ENCODE assay signal across 20 cellular contexts in the genomic region with DNA sequence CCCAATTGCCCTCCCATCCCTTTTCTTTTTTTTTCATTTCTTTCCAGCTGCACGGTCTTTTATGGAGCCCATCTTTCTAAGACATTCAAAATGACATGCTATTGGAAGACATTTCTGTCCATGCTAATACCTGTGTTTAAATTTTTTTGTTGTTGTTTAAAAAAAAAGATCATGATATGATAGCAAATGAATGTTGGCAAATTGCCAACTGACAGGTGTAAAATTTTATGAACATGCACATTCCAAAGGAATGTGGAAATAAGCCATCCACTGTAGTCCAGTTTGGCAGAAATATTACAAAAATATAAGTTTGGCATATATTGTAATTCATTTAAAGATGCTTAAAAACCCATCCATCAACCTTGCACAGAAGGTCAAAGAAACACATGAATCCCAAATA.
"Had no signal": no experiment of that assay in that cellular context is flagged by ENCODE, and none has a peak within 500 bp of the region (broad histone marks: within the 10 kb centered on the region; RNA-seq: fewer than 3 reads in every experiment).

No MANE protein-coding gene starts in this region.

- H3K9me3 ChIP-seq: esophagus squamous epithelium, heart left ventricle, pancreas, tibial artery, upper lobe of right lung had no signal

- H3K4me3 ChIP-seq: esophagus squamous epithelium, heart left ventricle, lung, pancreas, tibial artery, upper lobe of right lung had no signal

- H3K9me3 Mint-ChIP-seq: neural crest cell had no signal

- H3K36me3 Mint-ChIP-seq: naive thymus-derived CD4-positive, alpha-beta T cell; stimulated activated effector memory CD8-positive, alpha-beta T cell treated with anti-CD3 and anti-CD28 coated beads, Interleukin-12 subunit alpha, Interleukin-12 subunit beta, amount 100 ng/mL, for 72 hours had no signal

- H3K27ac ChIP-seq: esophagus squamous epithelium, foreskin keratinocyte, heart left ventricle, pancreas, tibial artery, upper lobe of right lung had no signal

- H3K27me3 Mint-ChIP-seq: effector memory CD8-positive, alpha-beta T cell; progenitor cell of endocrine pancreas; stimulated activated naive CD8-positive, alpha-beta T cell treated with anti-CD3 and anti-CD28 coated beads, Interleukin-15, Interleukin-2, amounts not matched to agents 100 ng/mL and 50 ng/mL, for 24 hours had no signal

- H3K4me1 Mint-ChIP-seq: naive thymus-derived CD4-positive, alpha-beta T cell; neural crest cell; stimulated activated effector memory CD8-positive, alpha-beta T cell treated with anti-CD3 and anti-CD28 coated beads, Interleukin-12 subunit alpha, Interleukin-12 subunit beta, amount 100 ng/mL, for 72 hours had no signal

- H3K36me3 ChIP-seq: esophagus squamous epithelium, heart left ventricle, pancreas, tibial artery, upper lobe of right lung had no signal

- H3K27ac Mint-ChIP-seq: effector memory CD8-positive, alpha-beta T cell; naive thymus-derived CD4-positive, alpha-beta T cell; progenitor cell of endocrine pancreas; stimulated activated effector memory CD8-positive, alpha-beta T cell treated with anti-CD3 and anti-CD28 coated beads, Interleukin-12 subunit alpha, Interleukin-12 subunit beta, amount 100 ng/mL, for 72 hours; stimulated activated naive CD8-positive, alpha-beta T cell treated with anti-CD3 and anti-CD28 coated beads, Interleukin-15, Interleukin-2, amounts not matched to agents 100 ng/mL and 50 ng/mL, for 24 hours had no signal

- ATAC-seq: effector memory CD8-positive, alpha-beta T cell; foreskin keratinocyte; heart left ventricle; left colon; left ventricle myocardium superior; naive thymus-derived CD4-positive, alpha-beta T cell; pancreas; right cardiac atrium; stimulated activated effector memory CD8-positive, alpha-beta T cell treated with anti-CD3 and anti-CD28 coated beads, Interleukin-12 subunit alpha, Interleukin-12 subunit beta, amount 100 ng/mL, for 72 hours; upper lobe of right lung had no signal

- H3K4me3 Mint-ChIP-seq: effector memory CD8-positive, alpha-beta T cell; naive thymus-derived CD4-positive, alpha-beta T cell; neural crest cell; stimulated activated effector memory CD8-positive, alpha-beta T cell treated with anti-CD3 and anti-CD28 coated beads, Interleukin-12 subunit alpha, Interleukin-12 subunit beta, amount 100 ng/mL, for 72 hours; stimulated activated naive CD8-positive, alpha-beta T cell treated with anti-CD3 and anti-CD28 coated beads, Interleukin-15, Interleukin-2, amounts not matched to agents 100 ng/mL and 50 ng/mL, for 24 hours had no signal

- DNase-seq: effector memory CD8-positive, alpha-beta T cell; esophagus squamous epithelium; heart left ventricle; hippocampal formation; left colon; left ventricle myocardium superior; mesendoderm; naive thymus-derived CD4-positive, alpha-beta T cell; pancreas; right cardiac atrium; stimulated activated CD4-positive, alpha-beta T cell treated with anti-CD3 and anti-CD28 coated beads, Interleukin-4, amount 100 ng/mL, for 1 hour; stimulated activated CD8-positive, alpha-beta memory T cell treated with anti-CD3 and anti-CD28 coated beads, Interleukin-4, amount 100 ng/mL, for 48 hours; tibial artery; upper lobe of right lung had no signal

- H3K27me3 ChIP-seq: esophagus squamous epithelium, foreskin keratinocyte, pancreas, tibial artery, upper lobe of right lung had no signal

- H3K4me1 ChIP-seq: esophagus squamous epithelium, heart left ventricle, pancreas, tibial artery, upper lobe of right lung had no signal
